In the genomic region with DNA sequence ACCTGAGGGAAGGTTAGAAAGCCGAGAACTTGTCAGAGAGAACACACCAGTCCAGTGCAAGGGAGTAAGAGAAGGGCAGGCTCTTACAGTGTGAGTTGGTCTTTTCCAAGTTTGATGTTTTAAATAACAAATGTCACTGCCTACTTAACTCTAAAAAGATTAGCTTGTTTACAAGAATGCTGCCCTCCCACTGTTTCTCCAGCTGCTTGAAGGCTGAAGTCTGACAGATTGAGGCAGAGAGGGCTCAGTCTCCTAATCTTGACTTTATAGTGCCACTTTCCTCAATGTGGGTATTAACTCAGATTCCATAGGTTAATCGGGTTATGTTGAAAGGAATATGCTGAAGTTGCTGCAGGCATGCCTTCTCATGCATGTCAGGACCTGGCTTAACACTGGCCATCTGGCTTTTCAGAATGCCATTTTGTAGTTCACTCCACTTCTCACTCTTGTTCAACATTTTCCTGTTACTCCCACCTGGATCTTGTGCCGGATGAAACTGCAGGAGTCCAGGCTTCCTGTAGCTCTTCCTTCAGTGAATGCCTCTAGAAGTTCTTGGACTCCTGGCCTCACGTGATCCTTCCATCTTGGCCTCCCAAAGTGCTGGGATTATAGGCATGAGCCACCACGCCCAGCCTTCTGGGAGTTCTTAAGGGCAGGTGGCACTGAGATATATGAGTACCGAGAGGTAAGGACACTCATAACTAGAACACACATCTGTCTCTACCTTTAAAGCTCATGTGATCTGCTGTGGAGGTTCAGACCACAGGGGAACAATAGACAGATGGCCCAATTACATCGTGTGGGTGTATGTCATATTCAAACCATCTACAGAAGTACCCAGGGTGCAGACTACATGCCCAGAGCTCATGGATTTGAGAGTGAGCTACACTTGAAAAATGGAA, we compare ENCODE assay signal across 9 cellular contexts.
DNase-seq lines count a peak whose midpoint lies in the region; ATAC-seq, FAIRE-seq and TF ChIP-seq lines count a peak whose summit lies in the region.
"Had no signal": no experiment of that assay in that cellular context is flagged by ENCODE, and none has a peak within 500 bp of the region (broad histone marks: within the 10 kb centered on the region; RNA-seq: fewer than 3 reads in every experiment).

No MANE protein-coding gene starts in this region.

- DNase-seq in DMS 273 (lab: John Stamatoyannopoulos, UW; ENCODE audit: unreplicated experiment) (peak; percentile 97), activated gamma-delta T cell treated with Interleukin-2 at 50 U/mL for 16 hours (no peak), SJCRH30 (no peak), islet precursor cell (no peak), H54 (ENCODE audit: insufficient read length, low spot score) (no peak)
- DNase-seq: T-helper 9 cell had no signal

- H3K27ac ChIP-seq in SJCRH30 = no peak overlapping the region

- H3K27ac Mint-ChIP-seq in activated T-helper 17 cell treated with anti-CD3 and anti-CD28 coated beads, Interleukin-2, amount 50 U/mL, for 72 hours = no peak overlapping the region

- H3K4me1 Mint-ChIP-seq in activated T-helper 17 cell treated with anti-CD3 and anti-CD28 coated beads, Interleukin-2, amount 50 U/mL, for 72 hours = peaks cover 6% of the 10 kb centered on the region

- no peaks in the 10 kb centered on the region for H3K27me3 ChIP-seq in SJCRH30

- TF ChIP-seq POLR2A in H54 (IDR thresholded peaks at IDR 0.05; ENCODE audit: low read depth, low read length) = no peak

- FAIRE-seq in H54 (lab: Jason Lieb, UNC) = no peak

- H3K4me1 ChIP-seq in SJCRH30 = peaks cover 28% of the 10 kb centered on the region

- no peaks in the 10 kb centered on the region for H3K36me3 ChIP-seq in SJCRH30

- no peaks in the 10 kb centered on the region for H3K36me3 Mint-ChIP-seq in activated T-helper 17 cell treated with anti-CD3 and anti-CD28 coated beads, Interleukin-2, amount 50 U/mL, for 72 hours (ENCODE audit: low read depth)

- no peak overlapping the region for H3K4me3 Mint-ChIP-seq in activated T-helper 17 cell treated with anti-CD3 and anti-CD28 coated beads, Interleukin-2, amount 50 U/mL, for 72 hours

- H3K4me3 ChIP-seq in SJCRH30 = no peak overlapping the region

- H3K9me3 Mint-ChIP-seq in activated T-helper 17 cell treated with anti-CD3 and anti-CD28 coated beads, Interleukin-2, amount 50 U/mL, for 72 hours = peaks cover 3% of the 10 kb centered on the region

- ATAC-seq in GM19035 (IDR thresholded peaks at IDR 0.05; ENCODE audit: unreplicated experiment) (peak; percentile 89), HG03025 (IDR thresholded peaks at IDR 0.05; ENCODE audit: low FRiP score, unreplicated experiment) (peak; percentile 82)
- peak; percentile 83 for ATAC-seq in activated T-helper 17 cell treated with anti-CD3 and anti-CD28 coated beads, Interleukin-2, amount 50 U/mL, for 72 hours (replicated peaks)

- no peaks in the 10 kb centered on the region for H3K9me3 ChIP-seq in SJCRH30 (replicated peaks)

- H3K27me3 Mint-ChIP-seq in activated T-helper 17 cell treated with anti-CD3 and anti-CD28 coated beads, Interleukin-2, amount 50 U/mL, for 72 hours = no peaks in the 10 kb centered on the region
